ENCODE assay signal across 21 cellular contexts in the genomic region with DNA sequence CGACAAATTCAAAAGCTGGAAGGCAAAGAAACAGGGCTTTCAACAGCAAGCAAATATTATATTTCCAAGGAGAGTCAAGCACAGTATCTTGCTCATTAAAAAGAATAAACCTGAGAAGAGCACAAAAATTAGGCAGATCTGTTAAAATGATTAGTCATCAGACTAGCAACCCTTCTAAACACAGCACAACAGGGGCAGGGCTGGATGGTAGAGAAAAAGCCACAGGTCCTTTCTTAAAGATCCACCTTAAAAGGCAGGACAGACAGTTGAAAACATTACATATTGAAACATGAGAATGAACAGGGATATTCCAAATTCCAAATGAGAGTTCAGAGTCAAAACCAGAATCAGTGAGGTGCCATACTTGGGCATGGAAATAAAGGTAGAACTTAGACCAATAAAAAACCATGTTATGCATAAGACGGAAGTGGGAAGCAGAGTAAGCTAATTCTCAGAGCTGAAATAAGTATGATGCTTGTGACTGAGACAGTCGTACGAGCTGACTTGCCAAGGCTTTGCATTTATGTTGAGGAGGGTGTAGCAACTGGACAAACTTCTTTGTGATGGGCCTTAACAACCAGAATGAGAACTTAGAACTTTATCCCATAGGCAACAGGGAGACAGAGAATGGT.
"Had no signal": no experiment of that assay in that cellular context is flagged by ENCODE, and none has a peak within 500 bp of the region (broad histone marks: within the 10 kb centered on the region; RNA-seq: fewer than 3 reads in every experiment).

No MANE protein-coding gene starts in this region.

- H3K9me3 Mint-ChIP-seq: activated B cell treated with CpG ODN at 0.5 μM for 24 hours; activated T-cell treated with anti-CD3 and anti-CD28 coated beads, Interleukin-2, amount 50 U/mL, for 4 hours; central memory CD8-positive, alpha-beta T cell had no signal

- H3K27me3 Mint-ChIP-seq: central memory CD8-positive, alpha-beta T cell had no signal

- DNase-seq: activated B cell treated with CpG ODN at 0.5 μM for 24 hours; activated CD4-positive, alpha-beta T cell treated with anti-CD3 and anti-CD28 coated beads for 4 hours; activated CD8-positive, alpha-beta memory T cell treated with anti-CD3 and anti-CD28 coated beads for 24 hours; activated CD8-positive, alpha-beta memory T cell treated with anti-CD3 and anti-CD28 coated beads, Interleukin-2, amount 50 U/mL, for 4 hours; activated effector memory CD4-positive, alpha-beta T cell treated with anti-CD3 and anti-CD28 coated beads, Interleukin-2, amount 50 U/mL, for 16 hours; activated naive CD4-positive, alpha-beta T cell treated with anti-CD3 and anti-CD28 coated beads, Interleukin-2, amount 50 U/mL, for 16 hours; activated T-cell treated with anti-CD3 and anti-CD28 coated beads, Interleukin-2, amount 50 U/mL, for 4 hours; effector memory CD4-positive, alpha-beta T cell; foreskin keratinocyte; kidney; lower lobe of right lung; naive B cell; nucleus accumbens; right cardiac atrium; stimulated activated CD4-positive, alpha-beta T cell treated with anti-CD3 and anti-CD28 coated beads, Interleukin-12 subunit alpha, Interleukin-12 subunit beta, amount 100 ng/mL, for 4 hours; stimulated activated CD4-positive, alpha-beta T cell treated with anti-CD3 and anti-CD28 coated beads, Interleukin-4, amount 100 ng/mL, for 4 hours; T1000; testis; trophoblast cell had no signal

- H3K4me3 Mint-ChIP-seq: activated B cell treated with CpG ODN at 0.5 μM for 24 hours; activated T-cell treated with anti-CD3 and anti-CD28 coated beads, Interleukin-2, amount 50 U/mL, for 4 hours; central memory CD8-positive, alpha-beta T cell; naive B cell had no signal

- ATAC-seq: foreskin keratinocyte, left lobe of liver, lower lobe of right lung, right cardiac atrium had no signal

- H3K27ac Mint-ChIP-seq: activated B cell treated with CpG ODN at 0.5 μM for 24 hours had no signal
